In the genomic region with DNA sequence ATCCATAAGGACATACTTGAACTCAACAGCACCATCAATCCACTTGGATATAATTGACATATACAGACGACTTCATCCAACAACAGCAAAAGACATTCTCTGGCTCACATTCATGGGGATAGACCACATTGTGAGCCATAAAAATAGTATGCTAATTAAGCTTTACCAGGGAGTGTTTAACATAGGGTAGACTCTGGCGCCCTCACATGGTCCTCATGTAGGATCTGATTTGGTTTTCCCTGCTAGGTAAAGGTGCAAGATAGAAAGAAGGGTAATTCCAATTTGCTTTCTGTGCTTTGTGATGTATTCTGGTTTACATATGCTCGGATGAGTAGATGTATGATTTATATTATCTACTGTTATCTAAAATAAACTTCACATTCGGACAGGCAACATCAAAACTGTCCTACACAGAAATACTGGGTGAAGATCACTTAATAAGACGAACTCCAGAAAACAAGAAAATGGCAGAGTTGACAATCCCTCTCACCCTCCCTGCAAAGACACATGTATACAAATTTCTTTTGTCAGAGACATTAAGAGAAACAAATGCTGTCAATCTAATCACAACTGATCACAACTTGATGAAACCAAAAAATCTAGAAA, we compare ENCODE assay signal across 9 cellular contexts. TPM values are rescaled to one million over a fixed set of nuclear protein-coding genes. Genes with fewer than 3 reads are reported as not detected.
A peak's percentile ranks its signal among the peaks of the same experiment; 100 is the strongest.
DNase-seq lines count a peak whose midpoint lies in the region; ATAC-seq and TF ChIP-seq lines count a peak whose summit lies in the region.
"Had no signal": no experiment of that assay in that cellular context is flagged by ENCODE, and none has a peak within 500 bp of the region (broad histone marks: within the 10 kb centered on the region; RNA-seq: fewer than 3 reads in every experiment).

No MANE protein-coding gene starts in this region.

- H3K4me1 ChIP-seq in smooth muscle cell (ENCODE audit: low read depth) = no peaks in the 10 kb centered on the region

- no peaks in the 10 kb centered on the region for H3F3A ChIP-seq in smooth muscle cell (ENCODE audit: low read depth)

- H3K27ac ChIP-seq in RWPE1 = no peak overlapping the region
- no peak overlapping the region for H3K27ac ChIP-seq in smooth muscle cell (ENCODE audit: low read depth)

- H4K20me1 ChIP-seq in smooth muscle cell (ENCODE audit: low read depth) = no peaks in the 10 kb centered on the region

- no peaks in the 10 kb centered on the region for H3K4me1 Mint-ChIP-seq in natural killer cell treated with Interleukin-12 subunit alpha and Interleukin-12 subunit beta and Interleukin-15 and Interleukin-18, amount 100 ng/mL, for 72 hours (ENCODE audit: low read depth in 2 of 2)

- no peak overlapping the region for H3K4me3 Mint-ChIP-seq in natural killer cell treated with Interleukin-12 subunit alpha and Interleukin-12 subunit beta and Interleukin-15 and Interleukin-18, amount 100 ng/mL, for 72 hours

- WGBS in smooth muscle cell (ENCODE audit: low lambda C conversion rate) = 25% methylated on average over 5 of the region's 5 CpGs

- CTCF ChIA-PET in RWPE1 (lab: Yijun Ruan, JAX) = interaction anchor here (0.6 to 1.9 kb wide), 10 partner anchors 14 to 491 kb away, joined by 3 to 9 read pairs (median 3); no protein-coding TSS in a partner anchor

- H3K79me2 ChIP-seq in smooth muscle cell (ENCODE audit: low read depth) = no peaks in the 10 kb centered on the region

- no peak overlapping the region for H3K27ac Mint-ChIP-seq in natural killer cell treated with Interleukin-12 subunit alpha and Interleukin-12 subunit beta and Interleukin-15 and Interleukin-18, amount 100 ng/mL, for 72 hours

- no peak for ATAC-seq in HG03342 (IDR thresholded peaks at IDR 0.05; ENCODE audit: unreplicated experiment)
- ATAC-seq in natural killer cell treated with Interleukin-12 subunit alpha and Interleukin-12 subunit beta and Interleukin-15 and Interleukin-18, amount 100 ng/mL, for 72 hours = no peak

- no peaks in the 10 kb centered on the region for H3K36me3 Mint-ChIP-seq in natural killer cell treated with Interleukin-12 subunit alpha and Interleukin-12 subunit beta and Interleukin-15 and Interleukin-18, amount 100 ng/mL, for 72 hours

- peak overlapping the region; percentile 17 for H3K4me2 ChIP-seq in smooth muscle cell

- no peak overlapping the region for H3K4me3 ChIP-seq in LNCaP clone FGC (ENCODE audit: low read depth, low read length)
- no peak overlapping the region for H3K4me3 ChIP-seq in smooth muscle cell

- no peaks in the 10 kb centered on the region for H3K36me3 ChIP-seq in smooth muscle cell (ENCODE audit: low read depth)

- TF ChIP-seq CTCF in LNCaP clone FGC (IDR thresholded peaks at IDR 0.05; ENCODE audit: control insufficient read depth, extremely low read depth, insufficient read depth) = peak; percentile 90
- peak; percentile 25 for TF ChIP-seq CTCF in RWPE1 (conservative IDR thresholded peaks at IDR 0.05; ENCODE audit: low read depth)
- TF ChIP-seq CTCF in smooth muscle cell (IDR thresholded peaks at IDR 0.05; ENCODE audit: borderline replicate concordance, insufficient read depth, poor library complexity, severe bottlenecking) = peak; percentile 55

- H3K9me3 ChIP-seq in smooth muscle cell (replicated peaks; ENCODE audit: low read depth) = no peaks in the 10 kb centered on the region

- no peak overlapping the region for H2AFZ ChIP-seq in smooth muscle cell (ENCODE audit: low read depth)

- peaks cover 3% of the 10 kb centered on the region for H3K27me3 ChIP-seq in smooth muscle cell (ENCODE audit: low read depth)

- DNase-seq in EL = peak; percentile 48
- peak; percentile 69 for DNase-seq in LNCaP clone FGC (ENCODE audit: low read depth)
- peak; percentile 63 for DNase-seq in RWPE1 (ENCODE audit: low spot score)
- DNase-seq in fibroblast of the conjunctiva (ENCODE audit: low read depth) = peak; percentile 30
- no peak for DNase-seq in smooth muscle cell (lab: John Stamatoyannopoulos, UW; ENCODE audit: unreplicated experiment)
- DNase-seq in activated T-cell treated with anti-CD3 and anti-CD28 coated beads for 4 hours = no peak
- no peak for DNase-seq in natural killer cell treated with Interleukin-12 subunit alpha and Interleukin-12 subunit beta and Interleukin-15 and Interleukin-18, amount 100 ng/mL, for 72 hours (ENCODE audit: low spot score)

- H3K27me3 Mint-ChIP-seq in natural killer cell treated with Interleukin-12 subunit alpha and Interleukin-12 subunit beta and Interleukin-15 and Interleukin-18, amount 100 ng/mL, for 72 hours = peaks cover 55 to 62% of the 10 kb centered on the region in 2 donors

- H3K9ac ChIP-seq in smooth muscle cell (ENCODE audit: low read depth) = no peak overlapping the region

- H3K9me3 Mint-ChIP-seq in natural killer cell treated with Interleukin-12 subunit alpha and Interleukin-12 subunit beta and Interleukin-15 and Interleukin-18, amount 100 ng/mL, for 72 hours = no peaks in the 10 kb centered on the region

- POLR2A ChIA-PET in RWPE1 (lab: Yijun Ruan, JAX; ENCODE audit: low non-redundant PET) = no interaction called here

RNA-seq across cellular contexts. Expression of a gene that starts 27.7 kb away (rescaled TPM):
- total RNA-seq in smooth muscle cell = not detected in 2 replicates
- polyA plus RNA-seq in smooth muscle cell = 0.95 TPM in 1 of 2 replicates, not detected in the other
- not detected for total RNA-seq in natural killer cell treated with Interleukin-12 subunit alpha and Interleukin-12 subunit beta and Interleukin-15 and Interleukin-18, amount 100 ng/mL, for 72 hours
- total RNA-seq: T-helper 1 cell treated with Interleukin-12 subunit alpha and Interleukin-12 subunit beta and Interleukin-4 antibody, amounts not matched to agents 30 ng/mL and 1 ng/mL, for 36 hours had no signal

Comparison
In these comparisons a context has a peak if more than half of its experiments do, and no peak if none do; other contexts are left out.
1. DNase-seq: peak in EL (single experiment), LNCaP clone FGC (single experiment), RWPE1 (single experiment) and fibroblast of the conjunctiva (single experiment); none in smooth muscle cell (single experiment), activated T-cell treated with anti-CD3 and anti-CD28 coated beads for 4 hours (single experiment) and natural killer cell treated with Interleukin-12 subunit alpha and Interleukin-12 subunit beta and Interleukin-15 and Interleukin-18, amount 100 ng/mL, for 72 hours (single experiment).
2. CTCF ChIP-seq: peak in every context shown above with its lines; median percentile 90 in LNCaP clone FGC; 55 in smooth muscle cell; 25 in RWPE1.